8 cellular contexts compared by ENCODE assay signal in genomic region chr17:45018514-45019176, GRCh38. TPM values are rescaled to one million over a fixed set of nuclear protein-coding genes. Genes with fewer than 3 reads are reported as not detected.
DNase-seq lines count a peak whose midpoint lies in the region; ATAC-seq, FAIRE-seq and TF ChIP-seq lines count a peak whose summit lies in the region.

No MANE protein-coding gene starts in this region.

- H3K36me3 ChIP-seq in Peyer's patch (no peaks in the 10 kb centered on the region), duodenal mucosa (ENCODE audit: control insufficient read depth in 1 of 2, insufficient read depth in 2 of 2, low read length in 2 of 2) (peaks cover 0 to under 1% of the 10 kb centered on the region in 2 donors)

- H3K9me3 ChIP-seq in Peyer's patch (no peaks in the 10 kb centered on the region), duodenal mucosa (ENCODE audit: control insufficient read depth in 1 of 2, low read length in 2 of 2) (no peaks in the 10 kb centered on the region)

- no peaks in the 10 kb centered on the region for H3K9me3 Mint-ChIP-seq in nephron progenitor cell

- H3K4me3 Mint-ChIP-seq in nephron progenitor cell: peak overlapping the region; percentile 89

- H3K36me3 Mint-ChIP-seq in nephron progenitor cell (ENCODE audit: low read depth): peaks cover 6% of the 10 kb centered on the region

- peaks cover 41% of the 10 kb centered on the region for H3K27me3 Mint-ChIP-seq in nephron progenitor cell (ENCODE audit: low read depth, poor library complexity)

- H3K9ac ChIP-seq in duodenal mucosa (ENCODE audit: low read depth in 1 of 2, low read length in 2 of 2): peak overlapping the region in 1 of 2 donors; percentile 32

- peaks cover 0 to 32% (median 17%) of the 10 kb centered on the region in 4 donors for H3K4me1 ChIP-seq in Peyer's patch
- H3K4me1 ChIP-seq in duodenal mucosa (ENCODE audit: control insufficient read depth in 1 of 2, insufficient read depth in 2 of 2, low read length in 2 of 2): peaks cover 13 to 28% of the 10 kb centered on the region in 2 donors

- H3K4me3 ChIP-seq in Peyer's patch (peak overlapping the region; percentile 19 to 72 (median 47)), duodenal mucosa (ENCODE audit: low read depth in 1 of 2, low read length in 2 of 2) (peak overlapping the region; percentile 23 to 58)

- no peak for ATAC-seq in HG03565 (IDR thresholded peaks at IDR 0.05; ENCODE audit: unreplicated experiment)

- H3K27ac Mint-ChIP-seq in nephron progenitor cell: no peak overlapping the region

- H3K27me3 ChIP-seq in Peyer's patch (no peaks in the 10 kb centered on the region), duodenal mucosa (ENCODE audit: control insufficient read depth in 1 of 2, insufficient read depth in 2 of 2, low read length in 2 of 2) (peaks cover 24 to 25% of the 10 kb centered on the region in 2 donors)

- TF ChIP-seq POLR2A in Peyer's patch (IDR thresholded peaks at IDR 0.05): no peak

- DNase-seq in NCI-H524 (lab: John Stamatoyannopoulos, UW) (peak; percentile 56 to 75), NCI-H524 treated with DMSO at 0.1 percent for 48 hours (lab: John Stamatoyannopoulos, UW) (no peak), Peyer's patch (peak in 1 of 3 donors; percentile 48), nephron progenitor cell (peak; percentile 39), GM19239 (ENCODE audit: insufficient read length, low spot score) (no peak), HCEC 1CT (no peak)

- no peak for FAIRE-seq in GM19239 (lab: Jason Lieb, UNC)

- TF ChIP-seq CTCF in Peyer's patch (IDR thresholded peaks at IDR 0.05) (no peak), nephron progenitor cell (IDR thresholded peaks at IDR 0.05) (no peak)

- peak overlapping the region in 1 of 4 donors; percentile 30 for H3K27ac ChIP-seq in Peyer's patch
- H3K27ac ChIP-seq in duodenal mucosa (ENCODE audit: low read depth, low read length): no peak overlapping the region

- peaks cover 51% of the 10 kb centered on the region for H3K4me1 Mint-ChIP-seq in nephron progenitor cell

RNA-seq across cellular contexts. Expression of gene DCAKD, which starts 32.8 kb away (rescaled TPM):
- 10 to 100 TPM; 12.6 to 78.4 (median 23.2) TPM for total RNA-seq in Peyer's patch

RNA-seq across cellular contexts. Expression of gene NMT1, which starts 42.5 kb away (rescaled TPM):
- total RNA-seq in Peyer's patch: 100 to 1,000 TPM in 1 of 4 donors, 10 to 100 TPM in 3; 60.9 to 111 (median 77.1) TPM

RNA-seq across cellular contexts. Expression of gene C1QL1, which starts 50.5 kb away (rescaled TPM):
- 1 to 10 TPM in 1 of 4 donors, under 1 TPM in 1, not detected in 2; 0.67 to 3.3 TPM for total RNA-seq in Peyer's patch

Comparison
In these comparisons a context has a peak if more than half of its experiments do, and no peak if none do; other contexts are left out.
1. DNase-seq: peak in NCI-H524 (2 of 2) and nephron progenitor cell (single experiment); none in NCI-H524 treated with DMSO at 0.1 percent for 48 hours (single experiment), GM19239 (single experiment) and HCEC 1CT (single experiment).